10 cellular contexts compared by ENCODE assay signal in the genomic region with DNA sequence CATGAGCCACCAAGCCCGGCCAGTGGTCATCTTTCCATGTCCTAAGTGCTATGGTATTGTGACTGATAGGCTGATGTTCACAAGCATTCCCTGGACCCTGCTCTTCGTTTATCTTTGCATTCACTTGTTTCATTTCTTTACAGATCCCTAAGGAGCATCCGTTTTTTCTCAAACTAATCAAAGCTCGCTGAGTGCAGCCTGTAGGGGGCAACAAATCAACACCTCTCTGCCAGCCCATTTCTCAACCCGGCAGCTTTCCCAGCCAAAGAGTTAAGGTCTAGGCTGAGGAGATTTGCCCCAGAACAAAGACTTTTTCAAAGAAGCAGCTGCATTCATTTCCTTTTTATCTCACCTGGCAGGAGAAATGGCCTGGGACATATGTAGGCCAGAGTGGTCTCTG. TPM values are rescaled to one million over a fixed set of nuclear protein-coding genes. Genes with fewer than 3 reads are reported as not detected.
DNase-seq lines count a peak whose midpoint lies in the region; ATAC-seq, FAIRE-seq and TF ChIP-seq lines count a peak whose summit lies in the region.
"Had no signal": no experiment of that assay in that cellular context is flagged by ENCODE, and none has a peak within 500 bp of the region (broad histone marks: within the 10 kb centered on the region; RNA-seq: fewer than 3 reads in every experiment).

No MANE protein-coding gene starts in this region.

- no peak overlapping the region for H3K27ac Mint-ChIP-seq in HFFc6
- H3K27ac Mint-ChIP-seq in WTC11 = peak overlapping the region; percentile 41; the same call in 1 of the 2 replicates

- H2AFZ ChIP-seq in DND-41 (ENCODE audit: low read depth, low read length) = no peak overlapping the region; the same call in 1 of the 2 replicates

- peaks cover 15% of the 10 kb centered on the region for H3K4me1 ChIP-seq in DND-41 (ENCODE audit: insufficient read depth, low read length)
- peaks cover 3% of the 10 kb centered on the region in 2 donors for H3K4me1 ChIP-seq in kidney (ENCODE audit: control insufficient read depth in 1 of 2, insufficient read depth in 1 of 2, low read depth in 1 of 2, low read length in 2 of 2)
- H3K4me1 ChIP-seq in left ventricle myocardium inferior = peaks cover 10% of the 10 kb centered on the region

- no peak for ATAC-seq in DND-41 (ENCODE audit: insufficient read depth, low read depth)
- ATAC-seq in WTC11 = peak; percentile 22
- no peak for ATAC-seq in HG03159 (IDR thresholded peaks at IDR 0.05; ENCODE audit: unreplicated experiment)

- H3K4me2 ChIP-seq in DND-41 (ENCODE audit: insufficient read depth, low read length) = no peak overlapping the region

- intact Hi-C loops in kidney (cut with DNase I) (no loop called here), left ventricle myocardium inferior (cut with micrococcal nuclease) (no loop called here)

- H3K79me2 ChIP-seq in DND-41 (ENCODE audit: insufficient read depth, low read length) = no peaks in the 10 kb centered on the region

- peaks cover 16% of the 10 kb centered on the region for H3K4me1 Mint-ChIP-seq in HFFc6 (ENCODE audit: low read depth)
- H3K4me1 Mint-ChIP-seq in WTC11 = peaks cover 11% of the 10 kb centered on the region

- DNase-seq in DND-41 (no peak), HFFc6 (no peak), WTC11 (ENCODE audit: low spot score) (peak; percentile 47), kidney (peak; percentile 0), left ventricle myocardium inferior (no peak)
- no peak for DNase-seq in stimulated activated CD4-positive, alpha-beta T cell treated with anti-CD3 and anti-CD28 coated beads, Interleukin-1b, Interleukin-23, amount 100 ng/mL, for 48 hours
- DNase-seq: hippocampal formation had no signal

- no peak overlapping the region for H3K4me3 Mint-ChIP-seq in HFFc6
- no peak overlapping the region for H3K4me3 Mint-ChIP-seq in WTC11

- peak; percentile 49 for TF ChIP-seq CTCF in DND-41 (IDR thresholded peaks at IDR 0.05; ENCODE audit: borderline replicate concordance, extremely low read depth, low read length, poor library complexity, severe bottlenecking)
- TF ChIP-seq CTCF in HFFc6 (IDR thresholded peaks at IDR 0.05) = peak; percentile 61
- TF ChIP-seq CTCF in WTC11 (IDR thresholded peaks at IDR 0.05) = peak; percentile 39; the same call in 1 of the 2 replicates
- no peak for TF ChIP-seq CTCF in kidney (IDR thresholded peaks at IDR 0.05; ENCODE audit: borderline replicate concordance, extremely low read depth, insufficient read depth)
- TF ChIP-seq CTCF in left ventricle myocardium inferior (IDR thresholded peaks at IDR 0.05; ENCODE audit: borderline replicate concordance) = no peak

- CTCF ChIA-PET in WTC11 (lab: Charles Lee) = interaction anchor here (0.6 to 6.6 kb wide), 27 partner anchors 11 to 325 kb away, joined by 3 to 125 read pairs (median 4); a partner anchor contains a TSS

- H3K9ac ChIP-seq in DND-41 (ENCODE audit: low read depth, low read length) (no peak overlapping the region), kidney (ENCODE audit: low read length in 2 of 2) (no peak overlapping the region)

- no peak for FAIRE-seq in kidney (lab: Jason Lieb, UNC)
- FAIRE-seq: RCC 7860 had no signal

- H3K36me3 Mint-ChIP-seq in HFFc6 (ENCODE audit: low read depth) (no peaks in the 10 kb centered on the region), WTC11 (no peaks in the 10 kb centered on the region)

- H3K27ac ChIP-seq in DND-41 (ENCODE audit: low read length) (no peak overlapping the region), kidney (ENCODE audit: low read depth in 2 of 2, low read length in 2 of 2) (no peak overlapping the region), left ventricle myocardium inferior (replicated peaks) (no peak overlapping the region)
- H3K27ac ChIP-seq: coronary artery had no signal

- H3K4me3 ChIP-seq in DND-41 (ENCODE audit: low read depth in 1 of 2, low read length in 2 of 2) = no peak overlapping the region
- no peak overlapping the region for H3K4me3 ChIP-seq in kidney (ENCODE audit: low read length in 2 of 2)
- H3K4me3 ChIP-seq in left ventricle myocardium inferior = no peak overlapping the region
- H3K4me3 ChIP-seq: coronary artery had no signal

- H3K27me3 Mint-ChIP-seq in HFFc6 (ENCODE audit: insufficient read depth) = peaks cover 4% of the 10 kb centered on the region
- H3K27me3 Mint-ChIP-seq in WTC11 (ENCODE audit: low read depth) = no peaks in the 10 kb centered on the region

- no peaks in the 10 kb centered on the region for H4K20me1 ChIP-seq in DND-41 (ENCODE audit: insufficient read depth, low read length)

- H3K9me3 Mint-ChIP-seq in HFFc6 = no peaks in the 10 kb centered on the region
- 0 out of 2 replicates have a peak, but pooled peaks cover 4% of the 10 kb centered on the region for H3K9me3 Mint-ChIP-seq in WTC11

- H3K27me3 ChIP-seq in DND-41 (ENCODE audit: insufficient read depth, low read length, poor library complexity) = no peaks in the 10 kb centered on the region
- no peaks in the 10 kb centered on the region for H3K27me3 ChIP-seq in left ventricle myocardium inferior (ENCODE audit: low read depth)

- H3K9me3 ChIP-seq in DND-41 (ENCODE audit: insufficient read depth, low read length, severe bottlenecking) (no peaks in the 10 kb centered on the region), kidney (ENCODE audit: control insufficient read depth in 1 of 2, low read length in 2 of 2) (no peaks in the 10 kb centered on the region), left ventricle myocardium inferior (replicated peaks) (no peaks in the 10 kb centered on the region)

- POLR2A ChIA-PET in WTC11 (lab: Charles Lee) = interaction anchor here (0.7 to 1.0 kb wide), 2 partner anchors 21 to 23 kb away, joined by 4 to 6 read pairs; a partner anchor contains a TSS

- H3K36me3 ChIP-seq in DND-41 (ENCODE audit: insufficient read depth, low read length) (no peaks in the 10 kb centered on the region), kidney (ENCODE audit: control insufficient read depth in 1 of 2, insufficient read depth in 2 of 2, low read length in 2 of 2) (no peaks in the 10 kb centered on the region), left ventricle myocardium inferior (no peaks in the 10 kb centered on the region)

TF ChIP-seq in WTC11, 78 proteins besides CTCF, POLR2A, EP300 and RAD21 (continues in another document):
- no peak for TF ChIP-seq CREM (CRISPR knock-in tag; IDR thresholded peaks at IDR 0.05)
- TF ChIP-seq, protein P1, sequence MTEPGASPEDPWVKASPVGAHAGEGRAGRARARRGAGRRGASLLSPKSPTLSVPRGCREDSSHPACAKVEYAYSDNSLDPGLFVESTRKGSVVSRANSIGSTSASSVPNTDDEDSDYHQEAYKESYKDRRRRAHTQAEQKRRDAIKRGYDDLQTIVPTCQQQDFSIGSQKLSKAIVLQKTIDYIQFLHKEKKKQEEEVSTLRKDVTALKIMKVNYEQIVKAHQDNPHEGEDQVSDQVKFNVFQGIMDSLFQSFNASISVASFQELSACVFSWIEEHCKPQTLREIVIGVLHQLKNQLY (CRISPR knock-in tag; IDR thresholded peaks at IDR 0.05) = no peak

RNA-seq across cellular contexts. Expression of a gene that starts 12.1 kb away (rescaled TPM):
- total RNA-seq in HFFc6 (2021; fragmentation: NEBNext Ultra II Directional; extraction: Animal tissue kit (Norgen Biotek cat#: 25700)) = 1 to 10 TPM in 3 of 6 experiments, under 1 TPM in 3; 0.84 to 2.1 (median 1.1) TPM
- 2.1 to 4.3 TPM (median 2.8 TPM) in 3 replicates for total RNA-seq in WTC11 (2021)
- total RNA-seq in kidney = 1.5 TPM
- polyA plus RNA-seq in kidney (ENCODE audit: insufficient read depth, low read depth, low replicate concordance) = 8.1 TPM
- 6.5 TPM for total RNA-seq in left ventricle myocardium inferior

RNA-seq across cellular contexts. Expression of a gene that starts 13.4 kb away (rescaled TPM):
- total RNA-seq in HFFc6 (2021; fragmentation: NEBNext Ultra II Directional; extraction: Animal tissue kit (Norgen Biotek cat#: 25700)) = not detected
- total RNA-seq in WTC11 (2021) (0.92 to 1.8 TPM (median 1.4 TPM) in 3 replicates), kidney (not detected), left ventricle myocardium inferior (not detected)
- not detected for polyA plus RNA-seq in kidney (ENCODE audit: insufficient read depth, low read depth, low replicate concordance)

RNA-seq across cellular contexts. Expression of a gene that starts 21.2 kb away (rescaled TPM):
- 1,000 to 10,000 TPM in 4 of 6 experiments, 100 to 1,000 TPM in 2; 766 to 1,512 (median 1,200) TPM for total RNA-seq in HFFc6 (2021; fragmentation: NEBNext Ultra II Directional; extraction: Animal tissue kit (Norgen Biotek cat#: 25700))
- total RNA-seq in WTC11 (2021) = 2,196 to 2,477 TPM (median 2,436 TPM) in 3 replicates
- total RNA-seq in kidney = 3,016 TPM
- polyA plus RNA-seq in kidney (ENCODE audit: insufficient read depth, low read depth, low replicate concordance) = not detected
- total RNA-seq in left ventricle myocardium inferior = 2,088 TPM

RNA-seq across cellular contexts. Expression of a gene that starts 22.5 kb away (rescaled TPM):
- total RNA-seq in HFFc6 (2021; fragmentation: NEBNext Ultra II Directional; extraction: Animal tissue kit (Norgen Biotek cat#: 25700)) = 1,000 to 10,000 TPM in 5 of 6 experiments, 100 to 1,000 TPM in 1; 743 to 2,047 (median 1,452) TPM
- total RNA-seq in WTC11 (2021) = 2,632 to 2,764 TPM (median 2,673 TPM) in 3 replicates
- total RNA-seq in kidney = 18,412 TPM
- not detected for polyA plus RNA-seq in kidney (ENCODE audit: insufficient read depth, low read depth, low replicate concordance)
- 22,484 TPM for total RNA-seq in left ventricle myocardium inferior

RNA-seq across cellular contexts. Expression of a gene that starts 48.7 kb away (rescaled TPM):
- 100 to 1,000 TPM; 219 to 290 (median 253) TPM for total RNA-seq in HFFc6 (2021; fragmentation: NEBNext Ultra II Directional; extraction: Animal tissue kit (Norgen Biotek cat#: 25700))
- total RNA-seq in WTC11 (2021) (96.6 to 132 TPM (median 99.2 TPM) in 3 replicates), kidney (133 TPM), left ventricle myocardium inferior (59.8 TPM)
- 57.1 TPM for polyA plus RNA-seq in kidney (ENCODE audit: insufficient read depth, low read depth, low replicate concordance)

Comparison
In these comparisons a context has a peak if more than half of its experiments do, and no peak if none do; other contexts are left out.
1. DNase-seq: peak in WTC11 (single experiment) and kidney (single experiment); none in DND-41 (single experiment), HFFc6 (single experiment), stimulated activated CD4-positive, alpha-beta T cell treated with anti-CD3 and anti-CD28 coated beads, Interleukin-1b, Interleukin-23, amount 100 ng/mL, for 48 hours (single experiment) and left ventricle myocardium inferior (single experiment).
2. CTCF ChIP-seq: peak in DND-41 (single experiment), HFFc6 (single experiment) and WTC11 (single experiment); none in kidney (single experiment) and left ventricle myocardium inferior (single experiment).